Comparison of ENCODE assay signal across 11 cellular contexts in the genomic region with DNA sequence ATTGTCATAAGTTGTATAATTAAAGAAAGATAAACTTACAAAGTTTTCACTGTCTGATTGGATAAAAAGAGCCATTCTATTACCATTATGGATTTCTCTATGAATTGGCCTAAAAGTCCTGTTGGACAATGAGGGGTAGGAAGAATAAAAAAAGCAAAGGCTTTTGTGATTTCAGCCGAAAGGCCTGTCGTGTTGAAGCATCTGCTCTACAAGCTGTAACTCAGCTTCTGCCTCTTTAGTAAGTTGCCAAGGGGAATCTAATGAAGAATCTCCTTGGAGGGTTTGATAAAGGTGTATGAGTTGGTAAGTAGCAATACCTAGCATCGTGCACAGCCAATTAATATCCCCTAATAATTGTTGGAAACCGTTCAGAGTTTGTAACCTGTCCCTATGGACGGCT. TPM values are rescaled to one million over a fixed set of nuclear protein-coding genes. Genes with fewer than 3 reads are reported as not detected.
"Had no signal": no experiment of that assay in that cellular context is flagged by ENCODE, and none has a peak within 500 bp of the region (broad histone marks: within the 10 kb centered on the region; RNA-seq: fewer than 3 reads in every experiment).

No MANE protein-coding gene starts in this region.

- H3K36me3 ChIP-seq: HAP-1 had no signal

- H3K4me3 ChIP-seq: GM23248, GM23338, HAP-1 had no signal

- ATAC-seq: GM23338, HCT116 had no signal

- H3K9me3 ChIP-seq: HAP-1 had no signal

- H3K4me1 ChIP-seq: HAP-1 had no signal

- H3K27ac ChIP-seq: GM23248 had no signal

- DNase-seq: GM23248, GOT3, H7, H9, HCEC 1CT, HFFc6 had no signal

RNA-seq across cellular contexts. Expression of a gene that starts 25.2 kb away (rescaled TPM):
- total RNA-seq: GM23248, H1, H4, H9, HFFc6 had no signal

RNA-seq across cellular contexts. Expression of a gene that starts 56.0 kb away (rescaled TPM):
- total RNA-seq: GM23248, H1, H4, H9, HFFc6 had no signal
